Comparison of ENCODE assay signal across 22 cellular contexts in genomic region chr16:12417051-12417818, GRCh38.
DNase-seq lines count a peak whose midpoint lies in the region; ATAC-seq lines count a peak whose summit lies in the region.
"Had no signal": no experiment of that assay in that cellular context is flagged by ENCODE, and none has a peak within 500 bp of the region (broad histone marks: within the 10 kb centered on the region; RNA-seq: fewer than 3 reads in every experiment).

No MANE protein-coding gene starts in this region.

- H3K4me1 ChIP-seq in BLaER1 (peaks cover 100% of the 10 kb centered on the region), mesenchymal stem cell (ENCODE audit: control insufficient read depth, insufficient read depth, low read depth, low read length) (no peaks in the 10 kb centered on the region)

- H4K20me1 ChIP-seq in BLaER1, result no peaks in the 10 kb centered on the region

- no peaks in the 10 kb centered on the region for H3K9me3 Mint-ChIP-seq in stimulated activated effector memory CD8-positive, alpha-beta T cell treated with anti-CD3 and anti-CD28 coated beads, Interleukin-12 subunit alpha, Interleukin-12 subunit beta, amount 100 ng/mL, for 72 hours
- H3K9me3 Mint-ChIP-seq: CD4-positive, alpha-beta memory T cell; GM23338; H9 had no signal

- peak overlapping the region; percentile 10 for H3K27ac Mint-ChIP-seq in T-helper 17 cell
- peak overlapping the region; percentile 24 for H3K27ac Mint-ChIP-seq in stimulated activated effector memory CD8-positive, alpha-beta T cell treated with anti-CD3 and anti-CD28 coated beads, Interleukin-12 subunit alpha, Interleukin-12 subunit beta, amount 100 ng/mL, for 72 hours
- H3K27ac Mint-ChIP-seq: GM23338, H9, IgD-negative memory B cell had no signal

- 93% methylated on average over 5 of the region's 5 CpGs for WGBS in mesenchymal stem cell

- no peak overlapping the region for H4K91ac ChIP-seq in mesenchymal stem cell (ENCODE audit: low read length)

- H2AFZ ChIP-seq in mesenchymal stem cell (ENCODE audit: low read depth, low read length), result no peak overlapping the region
- H2AFZ ChIP-seq: GM23338 had no signal

- no peak overlapping the region for H4K8ac ChIP-seq in mesenchymal stem cell (ENCODE audit: low read length)

- no peak overlapping the region for H3K14ac ChIP-seq in mesenchymal stem cell (ENCODE audit: low read length in 2 of 2)

- H3K4me3 Mint-ChIP-seq in T-helper 17 cell, result no peak overlapping the region
- no peak overlapping the region for H3K4me3 Mint-ChIP-seq in stimulated activated effector memory CD8-positive, alpha-beta T cell treated with anti-CD3 and anti-CD28 coated beads, Interleukin-12 subunit alpha, Interleukin-12 subunit beta, amount 100 ng/mL, for 72 hours
- H3K4me3 Mint-ChIP-seq: CD4-positive, alpha-beta memory T cell; GM23338; H9 had no signal

- H3K9ac ChIP-seq in BLaER1 (no peak overlapping the region), mesenchymal stem cell (ENCODE audit: low read length) (no peak overlapping the region)
- H3K9ac ChIP-seq: BLaER1 treated with 17β-estradiol and CSF1 and Interleukin-3, amounts not matched to agents 10 nM and 100 nM had no signal

- H3K4me3 ChIP-seq in BLaER1 (no peak overlapping the region), mesenchymal stem cell (ENCODE audit: insufficient read depth in 1 of 2, low read depth in 1 of 2, low read length in 2 of 2) (no peak overlapping the region)
- H3K4me3 ChIP-seq: BLaER1 treated with 17β-estradiol and CSF1 and Interleukin-3, amounts not matched to agents 10 nM and 100 nM; GM23338 had no signal

- H2BK12ac ChIP-seq in mesenchymal stem cell (ENCODE audit: low read length in 2 of 2), result no peak overlapping the region

- peaks cover 10% of the 10 kb centered on the region for H3K36me3 Mint-ChIP-seq in T-helper 17 cell (ENCODE audit: low read depth)
- H3K36me3 Mint-ChIP-seq in stimulated activated effector memory CD8-positive, alpha-beta T cell treated with anti-CD3 and anti-CD28 coated beads, Interleukin-12 subunit alpha, Interleukin-12 subunit beta, amount 100 ng/mL, for 72 hours, result no peaks in the 10 kb centered on the region

- no peaks in the 10 kb centered on the region for H3K9me3 ChIP-seq in BLaER1
- no peaks in the 10 kb centered on the region for H3K9me3 ChIP-seq in T-helper 17 cell (ENCODE audit: control insufficient read depth, low read length, poor library complexity, severe bottlenecking)
- H3K9me3 ChIP-seq in mesenchymal stem cell (ENCODE audit: control insufficient read depth, low read length), result no peaks in the 10 kb centered on the region

- H3K4me1 Mint-ChIP-seq in T-helper 17 cell, result peaks cover 11% of the 10 kb centered on the region
- peaks cover 24% of the 10 kb centered on the region for H3K4me1 Mint-ChIP-seq in stimulated activated effector memory CD8-positive, alpha-beta T cell treated with anti-CD3 and anti-CD28 coated beads, Interleukin-12 subunit alpha, Interleukin-12 subunit beta, amount 100 ng/mL, for 72 hours

- DNase-seq in T-helper 17 cell (no peak), foreskin melanocyte (peak; percentile 29), SKM-1 (lab: John Stamatoyannopoulos, UW; ENCODE audit: unreplicated experiment) (no peak), left colon (no peak), mesenchymal stem cell (no peak)
- DNase-seq in stimulated activated effector memory CD8-positive, alpha-beta T cell treated with anti-CD3 and anti-CD28 coated beads, Interleukin-12 subunit alpha, Interleukin-12 subunit beta, amount 100 ng/mL, for 72 hours (ENCODE audit: low spot score in 2 of 2), result no peak
- DNase-seq: CD4-positive, alpha-beta memory T cell; COR-L47; DMS53; H9; NCI-H1048; NCI-H1417; NCI-H1694; NCI-H2029 treated with DMSO at 0.1 percent for 48 hours; NCI-H2227 treated with DMSO at 0.1 percent for 48 hours; SHP77 had no signal

- peaks cover 48% of the 10 kb centered on the region for H3K36me3 ChIP-seq in BLaER1
- H3K36me3 ChIP-seq in mesenchymal stem cell (ENCODE audit: control insufficient read depth in 1 of 2, insufficient read depth in 2 of 2, low read depth in 1 of 2, low read length in 2 of 2), result peaks cover 3 to 34% of the 10 kb centered on the region in 2 experiments

- no peak overlapping the region for H2AK5ac ChIP-seq in mesenchymal stem cell (ENCODE audit: low read length, severe bottlenecking)

- H3K27me3 ChIP-seq in BLaER1 (no peaks in the 10 kb centered on the region), mesenchymal stem cell (ENCODE audit: control insufficient read depth in 1 of 2, insufficient read depth in 1 of 2, low read length in 2 of 2) (no peaks in the 10 kb centered on the region)
- H3K27me3 ChIP-seq: BLaER1 treated with 17β-estradiol and CSF1 and Interleukin-3, amounts not matched to agents 10 nM and 100 nM had no signal

- no peaks in the 10 kb centered on the region for H3K79me1 ChIP-seq in mesenchymal stem cell (replicated peaks; ENCODE audit: low read length, poor library complexity, severe bottlenecking)

- no peak overlapping the region for H2BK120ac ChIP-seq in mesenchymal stem cell (ENCODE audit: low read depth, low read length)

- H3K4ac ChIP-seq in mesenchymal stem cell (ENCODE audit: low read depth in 1 of 2, low read length in 2 of 2), result no peak overlapping the region

- H2BK15ac ChIP-seq in mesenchymal stem cell (ENCODE audit: low read depth, poor library complexity, severe bottlenecking), result no peak overlapping the region

- intact Hi-C loops in left colon (cut with DNase I, micrococcal nuclease), result no loop called here

- peak overlapping the region; percentile 25; the same call in 1 of the 2 replicates for H3K4me2 ChIP-seq in BLaER1
- H3K4me2 ChIP-seq in mesenchymal stem cell (ENCODE audit: low read length, poor library complexity, severe bottlenecking), result no peak overlapping the region
- H3K4me2 ChIP-seq: GM23338 had no signal

- no peak overlapping the region for H3K23ac ChIP-seq in mesenchymal stem cell (ENCODE audit: low read length in 2 of 2)

- H3K27ac ChIP-seq in BLaER1 (0 out of 2 replicates have a peak overlapping the region, but pooled peaks have one; percentile 47), mesenchymal stem cell (ENCODE audit: low read length, poor library complexity, severe bottlenecking) (no peak overlapping the region)
- H3K27ac ChIP-seq: BLaER1 treated with 17β-estradiol and CSF1 and Interleukin-3, amounts not matched to agents 10 nM and 100 nM; RWPE1 had no signal

- H3K27me3 Mint-ChIP-seq in T-helper 17 cell, result no peaks in the 10 kb centered on the region
- H3K27me3 Mint-ChIP-seq: CD4-positive, alpha-beta memory T cell; IgD-negative memory B cell had no signal

- ATAC-seq in T-helper 17 cell (no peak), left colon (no peak)
- no peak for ATAC-seq in stimulated activated effector memory CD8-positive, alpha-beta T cell treated with anti-CD3 and anti-CD28 coated beads, Interleukin-12 subunit alpha, Interleukin-12 subunit beta, amount 100 ng/mL, for 72 hours
- ATAC-seq: GM23338, Panc1 had no signal

- H2BK5ac ChIP-seq in mesenchymal stem cell (ENCODE audit: low read depth, low read length, poor library complexity, severe bottlenecking), result no peak overlapping the region

- H3K18ac ChIP-seq in mesenchymal stem cell (ENCODE audit: low read depth in 1 of 2, low read length in 2 of 2), result no peak overlapping the region
